Comparison of ENCODE assay signal across 23 cellular contexts in genomic region chr22:37317698-37318210, GRCh38. TPM values are rescaled to one million over a fixed set of nuclear protein-coding genes. Genes with fewer than 3 reads are reported as not detected.
"Had no signal": no experiment of that assay in that cellular context is flagged by ENCODE, and none has a peak within 500 bp of the region (broad histone marks: within the 10 kb centered on the region; RNA-seq: fewer than 3 reads in every experiment).

No MANE protein-coding gene starts in this region.

- H3K27me3 ChIP-seq: transverse colon, uterus had no signal

- H3K27ac Mint-ChIP-seq: activated CD4-positive, alpha-beta memory T cell treated with anti-CD3 and anti-CD28 coated beads, Interleukin-2, amount 10 ng/mL, durations not matched to agents 7 days and 5 days; activated naive CD8-positive, alpha-beta T cell treated with anti-CD3 and anti-CD28 coated beads for 36 hours; dendritic cell treated with granulocyte-macrophage colony-stimulating factor and Interleukin-4, amounts not matched to agents 40 ng/mL and 50 ng/mL, for 4 days; stimulated activated naive B cell treated with anti-CD40 and anti-IgM and Interleukin-4, amounts not matched to agents 10 μg/mL and 1 μg/mL and 100 μg/mL, for 72 hours had no signal

- H3K4me3 Mint-ChIP-seq: activated CD4-positive, alpha-beta memory T cell treated with anti-CD3 and anti-CD28 coated beads, Interleukin-2, amount 10 ng/mL, durations not matched to agents 7 days and 5 days; activated naive CD8-positive, alpha-beta T cell treated with anti-CD3 and anti-CD28 coated beads for 36 hours; dendritic cell treated with granulocyte-macrophage colony-stimulating factor and Interleukin-4, amounts not matched to agents 40 ng/mL and 50 ng/mL, for 4 days; naive thymus-derived CD4-positive, alpha-beta T cell; neural crest cell; stimulated activated naive B cell treated with anti-CD40 and anti-IgM and Interleukin-4, amounts not matched to agents 10 μg/mL and 1 μg/mL and 100 μg/mL, for 72 hours had no signal

- H3K9me3 ChIP-seq: lower lobe of right lung, transverse colon, uterus had no signal

- H3K4me3 ChIP-seq: cardiac muscle cell, lower lobe of right lung, transverse colon, uterus had no signal

- H3K9me3 Mint-ChIP-seq: activated CD4-positive, alpha-beta memory T cell treated with anti-CD3 and anti-CD28 coated beads, Interleukin-2, amount 10 ng/mL, durations not matched to agents 7 days and 5 days; activated naive CD8-positive, alpha-beta T cell treated with anti-CD3 and anti-CD28 coated beads for 36 hours; dendritic cell treated with granulocyte-macrophage colony-stimulating factor and Interleukin-4, amounts not matched to agents 40 ng/mL and 50 ng/mL, for 4 days; naive thymus-derived CD4-positive, alpha-beta T cell; neural crest cell; stimulated activated naive B cell treated with anti-CD40 and anti-IgM and Interleukin-4, amounts not matched to agents 10 μg/mL and 1 μg/mL and 100 μg/mL, for 72 hours had no signal

- H3K27ac ChIP-seq: cardiac muscle cell, lower lobe of right lung, transverse colon, uterus had no signal

- H3K4me1 Mint-ChIP-seq: neural crest cell had no signal

- H3K4me1 ChIP-seq: transverse colon, uterus had no signal

- FAIRE-seq: endometrium, small intestine had no signal

- H3K36me3 ChIP-seq: cardiac muscle cell, lower lobe of right lung, transverse colon, uterus had no signal

- DNase-seq: activated CD4-positive, alpha-beta memory T cell treated with anti-CD3 and anti-CD28 coated beads, Interleukin-2, amount 10 ng/mL, durations not matched to agents 7 days and 5 days; activated CD4-positive, alpha-beta T cell treated with anti-CD3 and anti-CD28 coated beads for 4 hours; activated CD4-positive, CD25-positive, alpha-beta regulatory T cell; activated gamma-delta T cell; activated naive CD8-positive, alpha-beta T cell treated with anti-CD3 and anti-CD28 coated beads for 36 hours; effector CD4-positive, alpha-beta T cell; erythroblast; foreskin fibroblast; lower lobe of right lung; naive thymus-derived CD4-positive, alpha-beta T cell; small intestine; stimulated activated CD4-positive, alpha-beta T cell treated with anti-CD3 and anti-CD28 coated beads, Interleukin-2, amount 100 ng/mL, for 24 hours; stimulated activated naive B cell treated with anti-CD40 and anti-IgM and Interleukin-4, amounts not matched to agents 10 μg/mL and 1 μg/mL and 100 μg/mL, for 72 hours; T1000; transverse colon; uterus had no signal

RNA-seq across cellular contexts. Expression of gene CYTH4, which starts 35.4 kb away (rescaled TPM):
- total RNA-seq: cardiac muscle cell, kidney epithelial cell, neural crest cell, renal cortical epithelial cell had no signal
- polyA plus RNA-seq: cardiac muscle cell, fibroblast of lung had no signal
